Comparison of ENCODE assay signal across 8 cellular contexts in genomic region chr4:138919094-138919936, GRCh38.
A peak's percentile ranks its signal among the peaks of the same experiment; 100 is the strongest.
DNase-seq lines count a peak whose midpoint lies in the region; ATAC-seq, FAIRE-seq and TF ChIP-seq lines count a peak whose summit lies in the region.

No MANE protein-coding gene starts in this region.

- no peaks in the 10 kb centered on the region; a peak in 2 of 5 replicates for H3K4me1 ChIP-seq in K562 (replicated peaks in 1 of 2; ENCODE audit: control insufficient read depth in 2 of 2, insufficient read depth in 2 of 2, low read length in 2 of 2)
- H3K4me1 ChIP-seq in iPS DF 6.9 (ENCODE audit: control insufficient read depth, insufficient read depth, low read length) = no peaks in the 10 kb centered on the region
- H3K4me1 ChIP-seq in spleen = peaks cover 0 to 7% (median 0%) of the 10 kb centered on the region in 6 donors

- H3K9me1 ChIP-seq in K562 (ENCODE audit: control insufficient read depth, insufficient read depth, low read length) = no peaks in the 10 kb centered on the region

- ATAC-seq in GM18867 (IDR thresholded peaks at IDR 0.05; ENCODE audit: unreplicated experiment) (peak; percentile 89), K562 (peak; percentile 96)

- no TSS peak for BruUV-seq in K562 (replicated peaks; lab: Mats Ljungman, UMichigan)

- intact Hi-C loops in K562 (cut with micrococcal nuclease) = loop anchor here (1.0 to 5.0 kb wide), 6 partner anchors 48 to 1186 kb away; no protein-coding TSS in a partner anchor
- intact Hi-C loops in spleen (cut with DNase I; ENCODE audit: low total_unique reads) = no loop called here

- no peak overlapping the region; the same call in 1 of the 2 replicates for H3K4me2 ChIP-seq in K562 (ENCODE audit: insufficient read depth, low read length)

- no peak overlapping the region for H3K27ac ChIP-seq in K562 (ENCODE audit: extremely low read depth, low read depth, low read length)
- no peak overlapping the region for H3K27ac ChIP-seq in iPS DF 6.9 (ENCODE audit: low read length)
- no peak overlapping the region for H3K27ac ChIP-seq in spleen

- TF ChIP-seq POLR2A in K562 (conservative IDR thresholded peaks at IDR 0.05) (no peak), spleen (IDR thresholded peaks at IDR 0.05) (no peak)

- H3K9ac ChIP-seq in K562 (ENCODE audit: insufficient read depth in 1 of 2, low read depth in 2 of 2, low read length in 2 of 2) = no peak overlapping the region

- CTCF ChIA-PET in K562 (lab: Yijun Ruan, JAX; ENCODE audit: low intra/inter-chr PET ratio) = interaction anchor here (0.6 to 1.9 kb wide), 4 partner anchors 54 to 883 kb away, joined by 3 to 7 read pairs (median 4); no protein-coding TSS in a partner anchor

- peak overlapping the region; percentile 38 for H2AFZ ChIP-seq in K562 (ENCODE audit: low read depth, low read length)

- FAIRE-seq in K562 (lab: Jason Lieb, UNC) = peak; percentile 96

- TF ChIP-seq EP300 in K562 (IDR thresholded peaks at IDR 0.05; ENCODE audit: low read length) = no peak

- TF ChIP-seq CTCF in K562 (IDR thresholded peaks at IDR 0.05 in 2 of 3, conservative IDR thresholded peaks at IDR 0.05 in 1 of 3; ENCODE audit: insufficient read depth in 2 of 3, low read depth in 1 of 3, low read length in 3 of 3) = peak; percentile 83 to 93 (median 93)
- TF ChIP-seq CTCF in spleen (IDR thresholded peaks at IDR 0.05 in 8 of 11, conservative IDR thresholded peaks at IDR 0.05 in 3 of 11) = peak in 6 of 11 experiments; percentile 19 to 82 (median 46)

- H4K20me1 ChIP-seq in K562 (replicated peaks; ENCODE audit: control insufficient read depth, insufficient read depth, low read length) = no peaks in the 10 kb centered on the region

- in situ Hi-C loops in K562 (cut with MboI) = no loop called here

- DNase-seq in Ammon's horn (ENCODE audit: low spot score) = peak; percentile 94
- peak; percentile 52 for DNase-seq in HS-5 (ENCODE audit: low read depth)
- peak; percentile 77 for DNase-seq in OCI-M1 (lab: John Stamatoyannopoulos, UW)
- DNase-seq in K562 (ENCODE audit: extremely low read depth in 1 of 4, low spot score in 3 of 4) = peak; percentile 71 to 85 (median 80)
- peak; percentile 54 for DNase-seq in iPS DF 6.9 (ENCODE audit: low read depth, low spot score)
- DNase-seq in spleen = peak; percentile 78
- no peak for DNase-seq in UCSD-AML1 (lab: John Stamatoyannopoulos, UW; ENCODE audit: unreplicated experiment)

- H3K79me2 ChIP-seq in K562 (ENCODE audit: control insufficient read depth, insufficient read depth, low read length) = no peaks in the 10 kb centered on the region

- peak; percentile 82 to 85 for TF ChIP-seq RAD21 in K562 (CRISPR knock-in tag; conservative IDR thresholded peaks at IDR 0.05 in 1 of 2, IDR thresholded peaks at IDR 0.05 in 1 of 2)

- POLR2A ChIA-PET in K562 (lab: Yijun Ruan, JAX) = no interaction called here

- WGBS in K562 (ENCODE audit: insufficient coverage, low coverage, missing lambda C conversion rate) = 22% methylated on average over 27 of the region's 27 CpGs
- WGBS in iPS DF 6.9 (ENCODE audit: insufficient coverage, insufficient read length) = no CpG with 5 or more reads among the region's 27 CpGs
- 36 to 47% (median 46%) methylated on average over 27 of the region's 27 CpGs for WGBS in spleen, 5 donors

- H3K36me3 ChIP-seq in K562 (ENCODE audit: control insufficient read depth, insufficient read depth, low read length) (no peaks in the 10 kb centered on the region), iPS DF 6.9 (ENCODE audit: control insufficient read depth, insufficient read depth, low read length) (no peaks in the 10 kb centered on the region), spleen (no peaks in the 10 kb centered on the region)

- H3K4me3 ChIP-seq in K562 (no peak overlapping the region), iPS DF 6.9 (ENCODE audit: low read length) (no peak overlapping the region), spleen (no peak overlapping the region)

- H3K9me3 ChIP-seq in K562 (replicated peaks; ENCODE audit: control insufficient read depth, insufficient read depth, low read depth, low read length) (no peaks in the 10 kb centered on the region), iPS DF 6.9 (ENCODE audit: control insufficient read depth, insufficient read depth, low read length) (no peaks in the 10 kb centered on the region), spleen (no peaks in the 10 kb centered on the region)

- no peaks in the 10 kb centered on the region for H3K27me3 ChIP-seq in K562 (ENCODE audit: control insufficient read depth in 2 of 2, insufficient read depth in 2 of 2, low read length in 2 of 2)
- no peaks in the 10 kb centered on the region for H3K27me3 ChIP-seq in iPS DF 6.9 (ENCODE audit: control insufficient read depth, insufficient read depth, low read length)
- H3K27me3 ChIP-seq in spleen (replicated peaks in 1 of 7) = no peaks in the 10 kb centered on the region

TF ChIP-seq in K562, 482 proteins besides CTCF, POLR2A, EP300 and RAD21 (continues in another document):
- no peak for TF ChIP-seq MYBL2 (IDR thresholded peaks at IDR 0.05; ENCODE audit: low read depth)
- no peak for TF ChIP-seq MYBL2 (CRISPR knock-in tag; IDR thresholded peaks at IDR 0.05; ENCODE audit: borderline replicate concordance)
- peak; percentile 59 for TF ChIP-seq CC2D1A (IDR thresholded peaks at IDR 0.05)
- no peak for TF ChIP-seq DPF2 (IDR thresholded peaks at IDR 0.05)
- TF ChIP-seq MCM2 (IDR thresholded peaks at IDR 0.05; ENCODE audit: low read depth) = no peak
- 0 out of 2 replicates have a peak, but pooled peaks have one; percentile 32 for TF ChIP-seq BMI1 (IDR thresholded peaks at IDR 0.05; ENCODE audit: low read length)
- TF ChIP-seq NELFE (IDR thresholded peaks at IDR 0.05; ENCODE audit: insufficient read depth, insufficient read length) = no peak
- no peak for TF ChIP-seq FOS (IDR thresholded peaks at IDR 0.05; ENCODE audit: extremely low read depth, insufficient read length)
- TF ChIP-seq HNRNPH1 (optimal IDR thresholded peaks at IDR 0.05; ENCODE audit: low read depth, low read length) = no peak
- no peak for TF ChIP-seq NR2F6 (CRISPR knock-in tag; IDR thresholded peaks at IDR 0.05)
- no peak for TF ChIP-seq MXI1 (IDR thresholded peaks at IDR 0.05; ENCODE audit: low read depth, low read length)
- no peak for TF ChIP-seq ZMIZ1 (IDR thresholded peaks at IDR 0.05; ENCODE audit: low read depth in 2 of 2, low read length in 2 of 2)
- no peak for TF ChIP-seq KAT7 (CRISPR knock-in tag; IDR thresholded peaks at IDR 0.05; ENCODE audit: borderline replicate concordance)
- no peak for TF ChIP-seq PRPF4 (IDR thresholded peaks at IDR 0.05; ENCODE audit: insufficient read depth, low read depth, low read length, poor library complexity, severe bottlenecking)
- no peak for TF ChIP-seq TGIF2 (CRISPR knock-in tag; IDR thresholded peaks at IDR 0.05)
